Comparison of ENCODE assay signal across 8 cellular contexts in genomic region chr22:31212783-31213626, GRCh38.
A peak's percentile ranks its signal among the peaks of the same experiment; 100 is the strongest.
DNase-seq lines count a peak whose midpoint lies in the region; ATAC-seq and TF ChIP-seq lines count a peak whose summit lies in the region.

No MANE protein-coding gene starts in this region.

- peak overlapping the region; percentile 99 for H2AFZ ChIP-seq in MM.1S (ENCODE audit: low read length)

- H3K4me3 Mint-ChIP-seq in nephron, result peak overlapping the region; percentile 86 to 89 (median 89)

- H3K36me3 Mint-ChIP-seq in nephron (ENCODE audit: low read depth), result peaks cover 9% of the 10 kb centered on the region

- ATAC-seq in GM19463 (IDR thresholded peaks at IDR 0.05; ENCODE audit: unreplicated experiment), result no peak
- ATAC-seq in HG02763 (IDR thresholded peaks at IDR 0.05; ENCODE audit: unreplicated experiment), result no peak

- H3K27me3 Mint-ChIP-seq in nephron (ENCODE audit: low read depth), result no peaks in the 10 kb centered on the region

- peaks cover 0 to 21% (median 0%) of the 10 kb centered on the region in 11 experiments; a peak in 5 of 22 replicates for H4K20me1 ChIP-seq in BLaER1 treated with 17β-estradiol and CSF1 and Interleukin-3, amounts not matched to agents 10 nM and 100 nM
- H4K20me1 ChIP-seq in MM.1S (ENCODE audit: insufficient read depth, low read length), result no peaks in the 10 kb centered on the region

- peaks cover 37% of the 10 kb centered on the region for H3K4me1 Mint-ChIP-seq in nephron

- H3K27ac Mint-ChIP-seq in nephron, result peak overlapping the region in 1 of 3 experiments; percentile 83

- TF ChIP-seq CTCF in MM.1S (IDR thresholded peaks at IDR 0.05; ENCODE audit: low read length), result no peak
- TF ChIP-seq CTCF in choroid plexus epithelial cell (conservative IDR thresholded peaks at IDR 0.05; ENCODE audit: low read depth, low read length), result no peak
- no peak for TF ChIP-seq CTCF in nephron (IDR thresholded peaks at IDR 0.05; ENCODE audit: unreplicated experiment in 3 of 3)

- peaks cover 0 to 22% (median 15%) of the 10 kb centered on the region in 11 experiments; a peak in 11 of 22 replicates for H3K36me3 ChIP-seq in BLaER1 treated with 17β-estradiol and CSF1 and Interleukin-3, amounts not matched to agents 10 nM and 100 nM
- H3K36me3 ChIP-seq in MM.1S (replicated peaks; ENCODE audit: insufficient read depth, low read length), result no peaks in the 10 kb centered on the region

- H3K9me3 Mint-ChIP-seq in nephron, result no peaks in the 10 kb centered on the region

- DNase-seq in MM.1S (no peak), choroid plexus epithelial cell (ENCODE audit: low read depth) (no peak), NCI-H1694 treated with DMSO at 0.1 percent for 48 hours (lab: John Stamatoyannopoulos, UW) (no peak), activated gamma-delta T cell (lab: John Stamatoyannopoulos, UW) (no peak)

- H3K4me3 ChIP-seq in BLaER1 treated with 17β-estradiol and CSF1 and Interleukin-3, amounts not matched to agents 10 nM and 100 nM, result peak overlapping the region; percentile 83 to 96 (median 94)
- H3K4me3 ChIP-seq in MM.1S (ENCODE audit: low read length) (peak overlapping the region; percentile 98), choroid plexus epithelial cell (ENCODE audit: low read depth, low read length) (peak overlapping the region; percentile 71)

- H3K27me3 ChIP-seq in BLaER1 treated with 17β-estradiol and CSF1 and Interleukin-3, amounts not matched to agents 10 nM and 100 nM, result no peaks in the 10 kb centered on the region
- H3K27me3 ChIP-seq in MM.1S (replicated peaks; ENCODE audit: insufficient read depth, low read length), result no peaks in the 10 kb centered on the region

- no peaks in the 10 kb centered on the region for H3K9me2 ChIP-seq in MM.1S (replicated peaks; ENCODE audit: insufficient read depth, low read length)

- peaks cover 59% of the 10 kb centered on the region for H3K79me2 ChIP-seq in MM.1S (ENCODE audit: low read length)

- H3K9me3 ChIP-seq in BLaER1 treated with 17β-estradiol and CSF1 and Interleukin-3, amounts not matched to agents 10 nM and 100 nM (replicated peaks in 1 of 11), result peaks cover 0 to 6% (median 0%) of the 10 kb centered on the region in 11 experiments; a peak in 2 of 22 replicates
- H3K9me3 ChIP-seq in MM.1S (replicated peaks; ENCODE audit: insufficient read depth, low read length), result no peaks in the 10 kb centered on the region

- H3K9ac ChIP-seq in BLaER1 treated with 17β-estradiol and CSF1 and Interleukin-3, amounts not matched to agents 10 nM and 100 nM, result peak overlapping the region; percentile 90 to 98 (median 93)
- H3K9ac ChIP-seq in MM.1S (ENCODE audit: low read length), result peak overlapping the region; percentile 92

- H3F3A ChIP-seq in MM.1S (ENCODE audit: insufficient read depth, low read length), result peaks cover 3% of the 10 kb centered on the region

- H3K4me2 ChIP-seq in BLaER1 treated with 17β-estradiol and CSF1 and Interleukin-3, amounts not matched to agents 10 nM and 100 nM, result peak overlapping the region; percentile 93 to 99 (median 95)
- peak overlapping the region; percentile 92 for H3K4me2 ChIP-seq in MM.1S (ENCODE audit: low read depth, low read length)

- H3K4me1 ChIP-seq in BLaER1 treated with 17β-estradiol and CSF1 and Interleukin-3, amounts not matched to agents 10 nM and 100 nM, result peaks cover 74 to 84% (median 80%) of the 10 kb centered on the region in 10 experiments
- peaks cover 23% of the 10 kb centered on the region for H3K4me1 ChIP-seq in MM.1S (ENCODE audit: low read length)

- H3K27ac ChIP-seq in BLaER1 treated with 17β-estradiol and CSF1 and Interleukin-3, amounts not matched to agents 10 nM and 100 nM, result peak overlapping the region; percentile 81 to 97 (median 93)
- H3K27ac ChIP-seq in MM.1S (ENCODE audit: low read length), result no peak overlapping the region; the same call in 1 of the 2 replicates
